In the genomic region with DNA sequence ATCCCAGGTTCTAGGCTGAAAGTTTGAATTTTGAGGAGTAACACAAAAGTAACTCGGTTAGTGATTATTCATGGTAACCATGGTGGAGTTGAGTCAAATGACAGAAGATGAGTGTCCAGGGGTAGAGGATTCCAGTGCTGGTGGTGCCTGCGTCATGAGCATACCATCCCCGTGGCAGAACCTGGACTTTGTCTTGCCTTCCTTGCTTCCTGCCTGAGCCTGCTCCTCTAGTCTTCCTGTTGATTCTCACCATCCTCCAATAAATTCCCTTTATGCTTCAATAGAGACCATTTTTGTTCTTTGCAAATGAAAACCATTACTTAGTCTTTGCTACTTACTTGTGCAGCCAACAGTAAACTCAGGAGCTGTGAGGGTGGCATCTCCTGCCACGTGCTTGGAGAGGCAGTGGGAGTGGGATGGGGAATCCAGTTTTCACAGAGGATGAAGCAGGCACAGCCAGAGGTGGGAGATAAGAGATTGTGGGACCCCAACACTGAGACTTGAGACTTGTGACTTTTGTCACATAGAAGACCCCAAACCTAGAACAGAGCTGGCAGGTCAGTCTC, we compare ENCODE assay signal across 22 cellular contexts. TPM values are rescaled to one million over a fixed set of nuclear protein-coding genes. Genes with fewer than 3 reads are reported as not detected.
DNase-seq lines count a peak whose midpoint lies in the region; ATAC-seq and TF ChIP-seq lines count a peak whose summit lies in the region.
"Had no signal": no experiment of that assay in that cellular context is flagged by ENCODE, and none has a peak within 500 bp of the region (broad histone marks: within the 10 kb centered on the region; RNA-seq: fewer than 3 reads in every experiment).

No MANE protein-coding gene starts in this region.

- CTCF ChIA-PET in activated CD8-positive, alpha-beta T cell treated with anti-CD3 and anti-CD28 coated beads for 36 hours (lab: Charles Lee) = interaction anchor here (1.3 to 7.1 kb wide), 7 partner anchors 8 to 104 kb away, joined by 3 to 98 read pairs (median 5); partner anchors contain the start of gene ENOSF1
- CTCF ChIA-PET in activated CD8-positive, alpha-beta T cell treated with anti-CD3 and anti-CD28 coated beads, Interleukin-2, amount 10 ng/mL, durations not matched to agents 7 days and 5 days (lab: Charles Lee) = interaction anchor here (0.7 to 10.3 kb wide), 5 partner anchors 8 to 74 kb away, joined by 3 to 170 read pairs (median 4); no protein-coding TSS in a partner anchor

- DNase-seq in activated CD8-positive, alpha-beta T cell treated with anti-CD3 and anti-CD28 coated beads for 36 hours = no peak
- no peak for DNase-seq in activated CD8-positive, alpha-beta T cell treated with anti-CD3 and anti-CD28 coated beads, Interleukin-2, amount 10 ng/mL, durations not matched to agents 7 days and 5 days
- DNase-seq in epithelial cell of proximal tubule (ENCODE audit: low read depth) (peak; percentile 40), osteoblast (ENCODE audit: insufficient read length, low spot score, missing footprints) (peak; percentile 17), NAMALWA (ENCODE audit: low spot score) (no peak)
- DNase-seq: 8988T; C1 segment of cervical spinal cord; Calu3; CD8-positive, alpha-beta T cell; GOT3; NCI-H1105; NCI-H146; NCI-H2029; NCI-H2227 treated with DMSO at 0.1 percent for 48 hours; NCI-H510A; Peyer's patch had no signal

- H3K27ac ChIP-seq in KOPT-K1 (ENCODE audit: low read depth, low read length, poor library complexity, severe bottlenecking) (peak overlapping the region; percentile 32), osteoblast (ENCODE audit: low read depth, low read length) (no peak overlapping the region)
- H3K27ac ChIP-seq: Peyer's patch had no signal

- H2AFZ ChIP-seq in osteoblast (ENCODE audit: low read length) = no peak overlapping the region

- peak overlapping the region; percentile 68 for H3K27ac Mint-ChIP-seq in activated CD8-positive, alpha-beta T cell treated with anti-CD3 and anti-CD28 coated beads for 36 hours
- H3K27ac Mint-ChIP-seq in activated CD8-positive, alpha-beta T cell treated with anti-CD3 and anti-CD28 coated beads, Interleukin-2, amount 10 ng/mL, durations not matched to agents 7 days and 5 days = no peak overlapping the region
- H3K27ac Mint-ChIP-seq: CD8-positive, alpha-beta T cell had no signal

- H3K36me3 ChIP-seq in KOPT-K1 (ENCODE audit: insufficient read depth, low read length) (no peaks in the 10 kb centered on the region), osteoblast (ENCODE audit: insufficient read depth, low read length) (no peaks in the 10 kb centered on the region)
- H3K36me3 ChIP-seq: Peyer's patch had no signal

- intact Hi-C loops in activated CD8-positive, alpha-beta T cell treated with anti-CD3 and anti-CD28 coated beads for 36 hours (cut with micrococcal nuclease) = no loop called here

- H3K79me2 ChIP-seq in osteoblast (ENCODE audit: insufficient read depth, low read length) = peaks cover 7% of the 10 kb centered on the region

- ATAC-seq in activated CD8-positive, alpha-beta T cell treated with anti-CD3 and anti-CD28 coated beads for 36 hours = no peak
- ATAC-seq in activated CD8-positive, alpha-beta T cell treated with anti-CD3 and anti-CD28 coated beads, Interleukin-2, amount 10 ng/mL, durations not matched to agents 7 days and 5 days = no peak
- ATAC-seq in GM21447 (IDR thresholded peaks at IDR 0.05; ENCODE audit: unreplicated experiment) = no peak
- ATAC-seq in GM21526 (IDR thresholded peaks at IDR 0.05; ENCODE audit: low FRiP score, unreplicated experiment) = no peak
- ATAC-seq: CD8-positive, alpha-beta T cell; HCT116; SK-N-SH treated with all-trans-retinoic acid at 6 μM for 48 hours had no signal

- H3K4me3 ChIP-seq in epithelial cell of proximal tubule (ENCODE audit: low read depth, low read length) (no peak overlapping the region), osteoblast (ENCODE audit: insufficient read depth, low read length) (no peak overlapping the region)
- H3K4me3 ChIP-seq: Peyer's patch had no signal

- no peak for TF ChIP-seq CTCF in activated CD8-positive, alpha-beta T cell treated with anti-CD3 and anti-CD28 coated beads for 36 hours (IDR thresholded peaks at IDR 0.05)
- TF ChIP-seq CTCF in epithelial cell of proximal tubule (conservative IDR thresholded peaks at IDR 0.05; ENCODE audit: low read depth, low read length) (no peak), osteoblast (IDR thresholded peaks at IDR 0.05; ENCODE audit: extremely low read depth, low read depth, low read length) (no peak)

- H3K4me1 ChIP-seq in osteoblast (ENCODE audit: insufficient read depth, low read length) = no peaks in the 10 kb centered on the region

- no peaks in the 10 kb centered on the region for H4K20me1 ChIP-seq in osteoblast (ENCODE audit: insufficient read depth, low read length)

- no peak overlapping the region for H3K4me3 Mint-ChIP-seq in activated CD8-positive, alpha-beta T cell treated with anti-CD3 and anti-CD28 coated beads for 36 hours
- H3K4me3 Mint-ChIP-seq in activated CD8-positive, alpha-beta T cell treated with anti-CD3 and anti-CD28 coated beads, Interleukin-2, amount 10 ng/mL, durations not matched to agents 7 days and 5 days = no peak overlapping the region
- H3K4me3 Mint-ChIP-seq: CD8-positive, alpha-beta T cell had no signal

- H3K27me3 Mint-ChIP-seq in activated CD8-positive, alpha-beta T cell treated with anti-CD3 and anti-CD28 coated beads for 36 hours = peaks cover 2% of the 10 kb centered on the region
- no peaks in the 10 kb centered on the region for H3K27me3 Mint-ChIP-seq in activated CD8-positive, alpha-beta T cell treated with anti-CD3 and anti-CD28 coated beads, Interleukin-2, amount 10 ng/mL, durations not matched to agents 7 days and 5 days (ENCODE audit: low read depth)

- peaks cover 45% of the 10 kb centered on the region for H3K4me1 Mint-ChIP-seq in activated CD8-positive, alpha-beta T cell treated with anti-CD3 and anti-CD28 coated beads for 36 hours (ENCODE audit: low read depth)
- H3K4me1 Mint-ChIP-seq in activated CD8-positive, alpha-beta T cell treated with anti-CD3 and anti-CD28 coated beads, Interleukin-2, amount 10 ng/mL, durations not matched to agents 7 days and 5 days (ENCODE audit: low read depth) = peaks cover 48% of the 10 kb centered on the region

- POLR2A ChIA-PET in activated CD8-positive, alpha-beta T cell treated with anti-CD3 and anti-CD28 coated beads for 36 hours (lab: Charles Lee) = no interaction called here
- POLR2A ChIA-PET in activated CD8-positive, alpha-beta T cell treated with anti-CD3 and anti-CD28 coated beads, Interleukin-2, amount 10 ng/mL, durations not matched to agents 7 days and 5 days (lab: Charles Lee) = interaction anchor here (0.6 to 0.8 kb wide), 2 partner anchors 196 to 1689 kb away, joined by 3 read pairs; no protein-coding TSS in a partner anchor

- H3K9me3 ChIP-seq in KOPT-K1 (ENCODE audit: insufficient read depth, low read length, poor library complexity, severe bottlenecking) (no peaks in the 10 kb centered on the region), osteoblast (ENCODE audit: low read depth, low read length) (no peaks in the 10 kb centered on the region)

- no peaks in the 10 kb centered on the region for H3K9me3 Mint-ChIP-seq in activated CD8-positive, alpha-beta T cell treated with anti-CD3 and anti-CD28 coated beads for 36 hours
- H3K9me3 Mint-ChIP-seq in activated CD8-positive, alpha-beta T cell treated with anti-CD3 and anti-CD28 coated beads, Interleukin-2, amount 10 ng/mL, durations not matched to agents 7 days and 5 days (ENCODE audit: insufficient read depth) = no peaks in the 10 kb centered on the region
- H3K9me3 Mint-ChIP-seq: CD8-positive, alpha-beta T cell had no signal

- no peak overlapping the region for H3K4me2 ChIP-seq in osteoblast (ENCODE audit: insufficient read depth, low read length)

- H3K27me3 ChIP-seq in osteoblast (ENCODE audit: insufficient read depth, low read length) = no peaks in the 10 kb centered on the region
- H3K27me3 ChIP-seq: Peyer's patch had no signal

- H3K36me3 Mint-ChIP-seq in activated CD8-positive, alpha-beta T cell treated with anti-CD3 and anti-CD28 coated beads for 36 hours (ENCODE audit: low read depth) = peaks cover 5% of the 10 kb centered on the region
- peaks cover 2% of the 10 kb centered on the region for H3K36me3 Mint-ChIP-seq in activated CD8-positive, alpha-beta T cell treated with anti-CD3 and anti-CD28 coated beads, Interleukin-2, amount 10 ng/mL, durations not matched to agents 7 days and 5 days (ENCODE audit: low read depth)

RNA-seq across cellular contexts. Expression of gene YES1, which starts 4.1 kb away (rescaled TPM):
- 10 to 100 TPM; 38.8 to 40.0 TPM for total RNA-seq in activated CD8-positive, alpha-beta T cell treated with anti-CD3 and anti-CD28 coated beads for 36 hours
- 10 to 100 TPM; 22.6 to 22.8 TPM for total RNA-seq in activated CD8-positive, alpha-beta T cell treated with anti-CD3 and anti-CD28 coated beads, Interleukin-2, amount 10 ng/mL, durations not matched to agents 7 days and 5 days
- 109 and 130 TPM in 2 replicates for total RNA-seq in epithelial cell of proximal tubule
- 97.5 and 99.5 TPM in 2 replicates for total RNA-seq in osteoblast
- total RNA-seq: OCI-LY7 had no signal

Comparison
In these comparisons a context has a peak if more than half of its experiments do, and no peak if none do; other contexts are left out.
1. DNase-seq: peak in epithelial cell of proximal tubule (single experiment) and osteoblast (single experiment); none in activated CD8-positive, alpha-beta T cell treated with anti-CD3 and anti-CD28 coated beads for 36 hours (single experiment), activated CD8-positive, alpha-beta T cell treated with anti-CD3 and anti-CD28 coated beads, Interleukin-2, amount 10 ng/mL, durations not matched to agents 7 days and 5 days (single experiment) and NAMALWA (single experiment).